In genomic region chr4:8046925-8047541, GRCh38 we compare ENCODE assay signal across 1 cellular context.
TF ChIP-seq lines count a peak whose summit lies in the region.

No MANE protein-coding gene starts in this region.

TF ChIP-seq in HEK293, 187 proteins besides CTCF, POLR2A, EP300 and RAD21 (continued from another document):
- TF ChIP-seq ZNF18 (tag by site-specific recombination; IDR thresholded peaks at IDR 0.05) (no peak), ZNF701 (tag by site-specific recombination; IDR thresholded peaks at IDR 0.05) (no peak), ZSCAN18 (tag by site-specific recombination; IDR thresholded peaks at IDR 0.05) (no peak), ZNF76 (tag by site-specific recombination; IDR thresholded peaks at IDR 0.05; ENCODE audit: borderline replicate concordance, low read depth) (no peak), ZNF19 (tag by site-specific recombination; IDR thresholded peaks at IDR 0.05; ENCODE audit: low read depth) (no peak), TSHZ1 (tag by site-specific recombination; IDR thresholded peaks at IDR 0.05; ENCODE audit: borderline replicate concordance) (no peak), ZNF830 (tag by site-specific recombination; IDR thresholded peaks at IDR 0.05; ENCODE audit: low read depth) (no peak), ZNF169 (tag by site-specific recombination; IDR thresholded peaks at IDR 0.05) (no peak), ZBTB44 (tag by site-specific recombination; IDR thresholded peaks at IDR 0.05) (no peak)
